In the genomic region with DNA sequence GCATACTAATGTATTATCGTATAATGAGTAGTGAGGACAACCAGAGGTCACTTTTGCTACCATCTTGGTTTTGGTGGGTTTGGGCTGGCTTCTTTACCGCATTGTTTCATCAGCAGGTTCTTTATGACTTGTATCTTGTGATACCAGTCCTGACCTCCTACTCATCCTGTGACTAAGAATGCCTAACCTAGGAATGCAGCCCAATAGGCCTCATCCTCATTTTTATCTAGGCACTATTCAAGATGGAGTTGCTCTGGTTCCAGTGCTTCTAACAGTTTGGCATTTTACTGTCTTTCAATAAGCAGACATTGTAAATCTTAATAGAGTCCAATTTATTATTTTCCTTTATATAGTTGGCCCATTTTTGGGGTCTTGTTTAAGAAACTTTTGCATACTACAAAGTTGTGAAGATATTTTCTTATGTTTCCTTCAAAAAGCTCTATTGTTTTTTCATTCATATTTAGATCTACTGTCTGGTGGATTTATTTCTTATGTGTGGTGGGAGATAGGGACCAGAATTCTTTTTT, we compare ENCODE assay signal across 1 cellular context.
TF ChIP-seq lines count a peak whose summit lies in the region.

No MANE protein-coding gene starts in this region.

TF ChIP-seq in K562, 482 proteins besides CTCF, POLR2A, EP300 and RAD21 (continued from another document):
- TF ChIP-seq CEBPZ (IDR thresholded peaks at IDR 0.05; ENCODE audit: borderline replicate concordance, low read depth, low read length) (no peak), THRB (CRISPR knock-in tag; conservative IDR thresholded peaks at IDR 0.05) (peak; percentile 94), PYGO2 (tag; IDR thresholded peaks at IDR 0.05) (peak; percentile 99)
- TF ChIP-seq, protein P1, sequence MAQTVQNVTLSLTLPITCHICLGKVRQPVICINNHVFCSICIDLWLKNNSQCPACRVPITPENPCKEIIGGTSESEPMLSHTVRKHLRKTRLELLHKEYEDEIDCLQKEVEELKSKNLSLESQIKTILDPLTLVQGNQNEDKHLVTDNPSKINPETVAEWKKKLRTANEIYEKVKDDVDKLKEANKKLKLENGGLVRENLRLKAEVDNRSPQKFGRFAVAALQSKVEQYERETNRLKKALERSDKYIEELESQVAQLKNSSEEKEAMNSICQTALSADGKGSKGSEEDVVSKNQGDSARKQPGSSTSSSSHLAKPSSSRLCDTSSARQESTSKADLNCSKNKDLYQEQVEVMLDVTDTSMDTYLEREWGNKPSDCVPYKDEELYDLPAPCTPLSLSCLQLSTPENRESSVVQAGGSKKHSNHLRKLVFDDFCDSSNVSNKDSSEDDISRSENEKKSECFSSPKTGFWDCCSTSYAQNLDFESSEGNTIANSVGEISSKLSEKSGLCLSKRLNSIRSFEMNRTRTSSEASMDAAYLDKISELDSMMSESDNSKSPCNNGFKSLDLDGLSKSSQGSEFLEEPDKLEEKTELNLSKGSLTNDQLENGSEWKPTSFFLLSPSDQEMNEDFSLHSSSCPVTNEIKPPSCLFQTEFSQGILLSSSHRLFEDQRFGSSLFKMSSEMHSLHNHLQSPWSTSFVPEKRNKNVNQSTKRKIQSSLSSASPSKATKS (CRISPR knock-in tag; IDR thresholded peaks at IDR 0.05) = no peak
- TF ChIP-seq, protein P2, sequence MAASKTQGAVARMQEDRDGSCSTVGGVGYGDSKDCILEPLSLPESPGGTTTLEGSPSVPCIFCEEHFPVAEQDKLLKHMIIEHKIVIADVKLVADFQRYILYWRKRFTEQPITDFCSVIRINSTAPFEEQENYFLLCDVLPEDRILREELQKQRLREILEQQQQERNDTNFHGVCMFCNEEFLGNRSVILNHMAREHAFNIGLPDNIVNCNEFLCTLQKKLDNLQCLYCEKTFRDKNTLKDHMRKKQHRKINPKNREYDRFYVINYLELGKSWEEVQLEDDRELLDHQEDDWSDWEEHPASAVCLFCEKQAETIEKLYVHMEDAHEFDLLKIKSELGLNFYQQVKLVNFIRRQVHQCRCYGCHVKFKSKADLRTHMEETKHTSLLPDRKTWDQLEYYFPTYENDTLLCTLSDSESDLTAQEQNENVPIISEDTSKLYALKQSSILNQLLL (CRISPR knock-in tag; IDR thresholded peaks at IDR 0.05; ENCODE audit: borderline replicate concordance) = no peak
